Comparison of ENCODE assay signal across 32 cellular contexts in the genomic region with DNA sequence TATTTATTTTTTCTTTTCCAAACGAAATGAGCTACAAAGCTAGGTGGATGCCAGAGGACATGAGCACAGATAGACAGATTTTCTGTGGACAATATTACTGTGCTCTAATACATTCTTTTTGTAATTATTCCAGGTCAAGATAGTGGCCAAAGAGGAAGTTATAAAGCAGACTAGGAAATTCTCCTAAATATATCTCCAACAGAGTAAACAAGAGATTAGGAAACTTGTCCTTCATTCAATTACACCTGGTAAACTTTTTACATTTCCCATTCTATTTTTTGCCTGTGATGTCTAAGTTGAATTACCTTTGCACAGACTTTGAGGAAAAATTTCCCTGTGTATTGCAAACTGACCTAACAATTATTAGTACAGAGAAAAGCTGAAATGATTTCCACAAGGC.
"Had no signal": no experiment of that assay in that cellular context is flagged by ENCODE, and none has a peak within 500 bp of the region (broad histone marks: within the 10 kb centered on the region; RNA-seq: fewer than 3 reads in every experiment).

No MANE protein-coding gene starts in this region.

- H3K4me3 ChIP-seq: SJSA1 had no signal

- H3K9me3 ChIP-seq: SJSA1 had no signal

- H3K4me1 ChIP-seq: SJSA1 had no signal

- H3K27ac ChIP-seq: brain microvascular endothelial cell, SJSA1, VCaP had no signal

- ATAC-seq: activated CD8-positive, alpha-beta memory T cell treated with anti-CD3 and anti-CD28 coated beads, Interleukin-2, amount 10 ng/mL, durations not matched to agents 7 days and 5 days; activated naive CD8-positive, alpha-beta T cell treated with anti-CD3 and anti-CD28 coated beads, Interleukin-2, amount 50 U/mL, for 24 hours; SK-N-SH treated with all-trans-retinoic acid at 6 μM for 48 hours had no signal

- H3K27me3 ChIP-seq: brain microvascular endothelial cell, SJSA1 had no signal

- H3K36me3 ChIP-seq: brain microvascular endothelial cell, SJSA1 had no signal

- DNase-seq: activated B cell treated with CpG ODN at 0.5 μM for 24 hours; activated CD4-positive, alpha-beta memory T cell treated with anti-CD3 and anti-CD28 coated beads, Interleukin-2, amount 10 ng/mL, durations not matched to agents 7 days and 5 days; activated CD4-positive, alpha-beta T cell treated with anti-CD3 and anti-CD28 coated beads for 4 hours; activated CD4-positive, CD25-positive, alpha-beta regulatory T cell treated with anti-CD3 and anti-CD28 coated beads, Interleukin-2, amount 50 U/mL, for 72 hours; activated CD8-positive, alpha-beta memory T cell treated with anti-CD3 and anti-CD28 coated beads for 24 hours; activated CD8-positive, alpha-beta memory T cell treated with anti-CD3 and anti-CD28 coated beads, Interleukin-2, amount 10 ng/mL, durations not matched to agents 7 days and 5 days; activated CD8-positive, alpha-beta memory T cell treated with anti-CD3 and anti-CD28 coated beads, Interleukin-2, amount 50 U/mL, for 48 hours; activated effector memory CD4-positive, alpha-beta T cell treated with Interleukin-2 at 50 U/mL for 16 hours; activated naive CD4-positive, alpha-beta T cell treated with anti-CD3 and anti-CD28 coated beads, Interleukin-2, amount 10 ng/mL, durations not matched to agents 7 days and 5 days; activated naive CD8-positive, alpha-beta T cell treated with anti-CD3 and anti-CD28 coated beads, Interleukin-2, amount 50 U/mL, for 24 hours; activated T-cell treated with anti-CD3 and anti-CD28 coated beads, Interleukin-2, amount 50 U/mL, for 48 hours; anterior cingulate cortex; brain microvascular endothelial cell; central memory CD4-positive, alpha-beta T cell; Kasumi-1; NCI-H1092 treated with DMSO at 0.1 percent for 48 hours; NCI-H187; NCI-H2029 treated with DMSO at 0.1 percent for 48 hours; NCI-H2107; NCI-H2171 treated with DMSO at 0.1 percent for 48 hours; NCI-H2227 treated with DMSO at 0.1 percent for 48 hours; NCI-H446; NCI-H510A treated with DMSO at 0.1 percent for 48 hours; NCI-H69; SHP77 treated with DMSO at 0.1 percent for 48 hours; SW 1271; T-helper 1 cell; T-helper 2 cell; T-helper 9 cell had no signal
